Comparison of ENCODE assay signal across 15 cellular contexts in the genomic region with DNA sequence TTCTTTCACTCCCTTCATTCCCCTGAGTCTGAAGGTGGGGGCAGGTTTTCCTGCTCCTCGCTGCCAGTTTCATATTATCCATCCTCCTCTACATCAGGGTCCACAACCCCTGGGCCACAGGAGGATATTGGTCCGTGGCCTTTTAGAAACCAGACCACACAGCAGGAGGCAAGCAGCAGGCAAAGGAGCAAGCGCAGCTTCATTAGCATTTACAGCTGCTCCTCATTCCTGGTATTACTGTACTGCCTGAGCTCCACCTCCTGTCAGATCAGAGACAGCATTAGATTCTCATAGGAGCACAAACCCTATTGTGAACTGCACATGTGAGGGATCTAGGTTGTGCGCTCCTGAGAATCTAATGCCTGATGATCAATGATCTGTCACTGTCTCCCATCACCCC.
"Had no signal": no experiment of that assay in that cellular context is flagged by ENCODE, and none has a peak within 500 bp of the region (broad histone marks: within the 10 kb centered on the region; RNA-seq: fewer than 3 reads in every experiment).

No MANE protein-coding gene starts in this region.

- DNase-seq: activated CD4-positive, alpha-beta T cell treated with anti-CD3 and anti-CD28 coated beads, Interleukin-2, amount 50 U/mL, for 1 hour; activated CD8-positive, alpha-beta memory T cell treated with anti-CD3 and anti-CD28 coated beads, Interleukin-2, amount 50 U/mL, for 48 hours; activated gamma-delta T cell treated with Interleukin-2 at 50 U/mL for 16 hours; activated T-cell treated with anti-CD3 and anti-CD28 coated beads, Interleukin-2, amount 50 U/mL, for 48 hours; amniotic stem cell; dorsolateral prefrontal cortex; mucosa of descending colon; naive thymus-derived CD4-positive, alpha-beta T cell; pancreas; sigmoid colon; stimulated activated CD4-positive, alpha-beta T cell treated with anti-CD3 and anti-CD28 coated beads, Interleukin-4, amount 100 ng/mL, for 24 hours; stomach; T-helper 9 cell had no signal

- H3K27me3 ChIP-seq: cardiac muscle cell, dorsolateral prefrontal cortex, pancreas, sigmoid colon, stomach, vagina had no signal

- H3K4me1 ChIP-seq: pancreas, sigmoid colon, stomach, vagina had no signal

- H3K36me3 ChIP-seq: cardiac muscle cell, pancreas, vagina had no signal

- H3K9me3 ChIP-seq: mucosa of descending colon, pancreas, sigmoid colon, stomach, vagina had no signal

- H3K4me3 ChIP-seq: cardiac muscle cell, dorsolateral prefrontal cortex, mucosa of descending colon, pancreas, sigmoid colon, stomach, vagina had no signal

- H3K27ac ChIP-seq: cardiac muscle cell, dorsolateral prefrontal cortex, pancreas, sigmoid colon, stomach, vagina had no signal
